18 cellular contexts compared by ENCODE assay signal in the genomic region with DNA sequence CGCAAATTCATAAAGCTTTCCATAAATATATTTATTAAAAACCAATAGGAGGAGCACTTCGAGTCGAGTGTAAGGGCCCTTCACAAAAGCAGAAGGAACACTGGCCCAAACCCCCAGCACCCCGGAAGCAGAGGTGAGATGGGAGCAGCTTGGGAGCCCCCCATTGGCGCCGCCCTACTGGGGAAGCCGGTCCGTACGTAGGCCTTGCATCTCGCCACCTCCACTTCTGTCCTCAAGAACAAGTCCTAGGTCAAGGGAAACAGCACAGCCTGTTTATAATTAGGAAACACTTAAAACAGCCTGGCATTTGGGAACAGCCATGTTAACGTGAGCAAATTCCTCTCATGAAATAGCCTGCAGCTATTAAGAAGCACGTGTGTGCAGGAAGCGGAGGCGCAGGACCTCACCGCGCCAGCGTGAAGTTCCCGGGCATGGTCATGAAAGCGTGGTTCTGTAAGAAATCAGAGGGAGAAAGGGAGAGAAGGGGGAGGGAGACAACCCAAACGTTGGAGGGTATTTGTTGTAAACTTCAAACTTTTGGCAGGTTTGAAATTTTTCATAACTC. TPM values are rescaled to one million over a fixed set of nuclear protein-coding genes. Genes with fewer than 3 reads are reported as not detected.
A peak's percentile ranks its signal among the peaks of the same experiment; 100 is the strongest.
DNase-seq lines count a peak whose midpoint lies in the region; ATAC-seq and TF ChIP-seq lines count a peak whose summit lies in the region.
"Had no signal": no experiment of that assay in that cellular context is flagged by ENCODE, and none has a peak within 500 bp of the region (broad histone marks: within the 10 kb centered on the region; RNA-seq: fewer than 3 reads in every experiment).

No MANE protein-coding gene starts in this region.

- intact Hi-C loops in CD4-positive, alpha-beta T cell (cut with DNase I, micrococcal nuclease), result no loop called here

- H3K27ac Mint-ChIP-seq in CD4-positive, alpha-beta T cell, result peak overlapping the region; percentile 11
- H3K27ac Mint-ChIP-seq in endodermal cell, result no peak overlapping the region
- H3K27ac Mint-ChIP-seq in neural progenitor cell, result no peak overlapping the region
- H3K27ac Mint-ChIP-seq in stimulated activated naive B cell treated with anti-CD40 and anti-IgM and Interleukin-4, amounts not matched to agents 10 μg/mL and 1 μg/mL and 100 μg/mL, for 72 hours, result no peak overlapping the region
- H3K27ac Mint-ChIP-seq: B cell, memory B cell had no signal

- no peak overlapping the region for H3K4me2 ChIP-seq in Loucy (ENCODE audit: low read depth, low read length, poor library complexity, severe bottlenecking)
- no peak overlapping the region for H3K4me2 ChIP-seq in neural progenitor cell

- H3K27ac ChIP-seq in CD4-positive, alpha-beta T cell (ENCODE audit: low read depth, low read length), result no peak overlapping the region
- H3K27ac ChIP-seq in endodermal cell (ENCODE audit: low read depth, low read length), result no peak overlapping the region
- H3K27ac ChIP-seq in neural progenitor cell, result no peak overlapping the region

- no peak overlapping the region for H2AFZ ChIP-seq in Loucy (ENCODE audit: low read length)
- H2AFZ ChIP-seq in neural progenitor cell (replicated peaks), result no peak overlapping the region

- H3K79me2 ChIP-seq in Loucy (ENCODE audit: insufficient read depth, low read length), result no peaks in the 10 kb centered on the region
- no peaks in the 10 kb centered on the region for H3K79me2 ChIP-seq in neural progenitor cell (ENCODE audit: low read depth)

- no peak for DNase-seq in CD4-positive, alpha-beta T cell
- DNase-seq in endodermal cell (peak; percentile 68), neural progenitor cell (ENCODE audit: low spot score) (no peak), nucleus accumbens (lab: John Stamatoyannopoulos, UW) (no peak), putamen (ENCODE audit: low spot score) (no peak)
- no peak for DNase-seq in stimulated activated naive B cell treated with anti-CD40 and anti-IgM and Interleukin-4, amounts not matched to agents 10 μg/mL and 1 μg/mL and 100 μg/mL, for 72 hours
- DNase-seq: activated CD4-positive, alpha-beta T cell treated with anti-CD3 and anti-CD28 coated beads, Interleukin-2, amount 50 U/mL, for 4 hours; amygdala; cortex of kidney; DMS79 treated with DMSO at 0.1 percent for 48 hours; NCI-H2029; NCI-H748 treated with DMSO at 0.1 percent for 48 hours; SHP77; stimulated activated CD4-positive, alpha-beta T cell treated with anti-CD3 and anti-CD28 coated beads, Interleukin-12 subunit alpha, Interleukin-12 subunit beta, amount 100 ng/mL, for 4 hours had no signal

- H3K4me3 ChIP-seq in Loucy (ENCODE audit: low read length, poor library complexity, severe bottlenecking) (no peak overlapping the region), endodermal cell (ENCODE audit: low read length) (no peak overlapping the region), neural progenitor cell (no peak overlapping the region)

- peaks cover 9% of the 10 kb centered on the region for H3K4me1 ChIP-seq in Loucy (ENCODE audit: insufficient read depth, low read length, poor library complexity, severe bottlenecking)
- H3K4me1 ChIP-seq in endodermal cell (ENCODE audit: control insufficient read depth, insufficient read depth, low read length), result no peaks in the 10 kb centered on the region
- H3K4me1 ChIP-seq in neural progenitor cell, result no peaks in the 10 kb centered on the region

- H3K27me3 Mint-ChIP-seq in CD4-positive, alpha-beta T cell, result no peaks in the 10 kb centered on the region
- H3K27me3 Mint-ChIP-seq in endodermal cell (ENCODE audit: insufficient read depth), result no peaks in the 10 kb centered on the region
- peaks cover 7% of the 10 kb centered on the region for H3K27me3 Mint-ChIP-seq in neural progenitor cell (ENCODE audit: insufficient read depth, low read depth)
- no peaks in the 10 kb centered on the region for H3K27me3 Mint-ChIP-seq in stimulated activated naive B cell treated with anti-CD40 and anti-IgM and Interleukin-4, amounts not matched to agents 10 μg/mL and 1 μg/mL and 100 μg/mL, for 72 hours
- H3K27me3 Mint-ChIP-seq: B cell, memory B cell had no signal

- H3K9ac ChIP-seq in Loucy (ENCODE audit: low read depth, low read length, poor library complexity, severe bottlenecking), result no peak overlapping the region
- H3K9ac ChIP-seq in endodermal cell (ENCODE audit: extremely low read depth, low read length, poor library complexity, severe bottlenecking), result no peak overlapping the region
- no peak overlapping the region for H3K9ac ChIP-seq in neural progenitor cell

- H3K9me3 Mint-ChIP-seq in CD4-positive, alpha-beta T cell, result no peaks in the 10 kb centered on the region
- H3K9me3 Mint-ChIP-seq in endodermal cell (no peaks in the 10 kb centered on the region), neural progenitor cell (no peaks in the 10 kb centered on the region)
- no peaks in the 10 kb centered on the region for H3K9me3 Mint-ChIP-seq in stimulated activated naive B cell treated with anti-CD40 and anti-IgM and Interleukin-4, amounts not matched to agents 10 μg/mL and 1 μg/mL and 100 μg/mL, for 72 hours
- H3K9me3 Mint-ChIP-seq: memory B cell had no signal

- TF ChIP-seq CTCF in CD4-positive, alpha-beta T cell (IDR thresholded peaks at IDR 0.05), result no peak
- peak; percentile 43 for TF ChIP-seq CTCF in Loucy (conservative IDR thresholded peaks at IDR 0.05; ENCODE audit: low read length)
- peak; percentile 61 for TF ChIP-seq CTCF in endodermal cell (conservative IDR thresholded peaks at IDR 0.05)
- TF ChIP-seq CTCF in neural progenitor cell (IDR thresholded peaks at IDR 0.05), result peak; percentile 24

- no peaks in the 10 kb centered on the region for H3K9me3 ChIP-seq in CD4-positive, alpha-beta T cell (ENCODE audit: control insufficient read depth, low read length)
- H3K9me3 ChIP-seq in Loucy (ENCODE audit: insufficient read depth, low read depth, low read length), result no peaks in the 10 kb centered on the region
- H3K9me3 ChIP-seq in endodermal cell (ENCODE audit: control insufficient read depth, low read length), result no peaks in the 10 kb centered on the region
- H3K9me3 ChIP-seq in neural progenitor cell (ENCODE audit: low read depth), result no peaks in the 10 kb centered on the region

- POLR2A ChIA-PET in CD4-positive, alpha-beta T cell (lab: Charles Lee), result no interaction called here

- H3K36me3 Mint-ChIP-seq in CD4-positive, alpha-beta T cell (ENCODE audit: low read depth), result peaks cover 10% of the 10 kb centered on the region
- H3K36me3 Mint-ChIP-seq in endodermal cell (ENCODE audit: low read depth) (peaks cover 27% of the 10 kb centered on the region), neural progenitor cell (peaks cover 10% of the 10 kb centered on the region)
- H3K36me3 Mint-ChIP-seq in stimulated activated naive B cell treated with anti-CD40 and anti-IgM and Interleukin-4, amounts not matched to agents 10 μg/mL and 1 μg/mL and 100 μg/mL, for 72 hours, result peaks cover 15 to 17% of the 10 kb centered on the region in 2 donors

- H4K20me1 ChIP-seq in Loucy (ENCODE audit: insufficient read depth, low read length, poor library complexity, severe bottlenecking) (no peaks in the 10 kb centered on the region), neural progenitor cell (ENCODE audit: low read depth) (no peaks in the 10 kb centered on the region)

- 95% methylated on average over 17 to 20 of the region's 20 CpGs for WGBS in endodermal cell (ENCODE audit: insufficient coverage in 1 of 2, insufficient read length in 1 of 2), 2 experiments

- no peaks in the 10 kb centered on the region for H3K27me3 ChIP-seq in CD4-positive, alpha-beta T cell (ENCODE audit: control insufficient read depth, insufficient read depth, low read length)
- no peaks in the 10 kb centered on the region for H3K27me3 ChIP-seq in Loucy (ENCODE audit: insufficient read depth, low read length, poor library complexity, severe bottlenecking)
- H3K27me3 ChIP-seq in endodermal cell (ENCODE audit: control insufficient read depth, insufficient read depth, low read length, poor library complexity, severe bottlenecking), result no peaks in the 10 kb centered on the region
- no peaks in the 10 kb centered on the region for H3K27me3 ChIP-seq in neural progenitor cell

- no peak for ATAC-seq in CD4-positive, alpha-beta T cell (ENCODE audit: poor library complexity)
- no peak for ATAC-seq in HG03139 (IDR thresholded peaks at IDR 0.05; ENCODE audit: unreplicated experiment)
- no peak for ATAC-seq in stimulated activated naive B cell treated with anti-CD40 and anti-IgM and Interleukin-4, amounts not matched to agents 10 μg/mL and 1 μg/mL and 100 μg/mL, for 72 hours (replicated peaks)

- H3F3A ChIP-seq in Loucy (ENCODE audit: low read depth) (no peaks in the 10 kb centered on the region), neural progenitor cell (ENCODE audit: low read depth) (peaks cover 5% of the 10 kb centered on the region)

- H3K36me3 ChIP-seq in Loucy (ENCODE audit: insufficient read depth, low read length), result no peaks in the 10 kb centered on the region
- peaks cover 16% of the 10 kb centered on the region for H3K36me3 ChIP-seq in endodermal cell (ENCODE audit: control insufficient read depth, insufficient read depth, low read length)
- no peaks in the 10 kb centered on the region for H3K36me3 ChIP-seq in neural progenitor cell

- no peaks in the 10 kb centered on the region for H3K4me1 Mint-ChIP-seq in CD4-positive, alpha-beta T cell (ENCODE audit: low read depth)
- no peaks in the 10 kb centered on the region for H3K4me1 Mint-ChIP-seq in endodermal cell
- peaks cover 4% of the 10 kb centered on the region for H3K4me1 Mint-ChIP-seq in neural progenitor cell
- H3K4me1 Mint-ChIP-seq in stimulated activated naive B cell treated with anti-CD40 and anti-IgM and Interleukin-4, amounts not matched to agents 10 μg/mL and 1 μg/mL and 100 μg/mL, for 72 hours, result no peaks in the 10 kb centered on the region
- H3K4me1 Mint-ChIP-seq: B cell had no signal

- no peak overlapping the region for H3K4me3 Mint-ChIP-seq in CD4-positive, alpha-beta T cell
- no peak overlapping the region for H3K4me3 Mint-ChIP-seq in endodermal cell
- no peak overlapping the region for H3K4me3 Mint-ChIP-seq in neural progenitor cell
- H3K4me3 Mint-ChIP-seq in stimulated activated naive B cell treated with anti-CD40 and anti-IgM and Interleukin-4, amounts not matched to agents 10 μg/mL and 1 μg/mL and 100 μg/mL, for 72 hours, result no peak overlapping the region
- H3K4me3 Mint-ChIP-seq: B cell, memory B cell had no signal

- H3K9me2 ChIP-seq in Loucy (replicated peaks; ENCODE audit: low read depth, low read length), result no peaks in the 10 kb centered on the region

- CTCF ChIA-PET in CD4-positive, alpha-beta T cell (lab: Charles Lee), result no interaction called here

RNA-seq across cellular contexts. Expression of a gene that starts 7.7 kb away (rescaled TPM):
- total RNA-seq in CD4-positive, alpha-beta T cell, result 1 to 10 TPM; 4.4 to 5.5 TPM
- total RNA-seq in endodermal cell (10 to 100 TPM; 32.7 to 38.9 TPM), neural progenitor cell (ENCODE audit: low replicate concordance) (10.8 and 47.4 TPM in 2 replicates)
- polyA plus RNA-seq in endodermal cell (2013, experiment 1 of 2), result 28.5 TPM
- 27.2 TPM for polyA plus RNA-seq in endodermal cell (2013, experiment 2 of 2)
